26 cellular contexts compared by ENCODE assay signal in the genomic region with DNA sequence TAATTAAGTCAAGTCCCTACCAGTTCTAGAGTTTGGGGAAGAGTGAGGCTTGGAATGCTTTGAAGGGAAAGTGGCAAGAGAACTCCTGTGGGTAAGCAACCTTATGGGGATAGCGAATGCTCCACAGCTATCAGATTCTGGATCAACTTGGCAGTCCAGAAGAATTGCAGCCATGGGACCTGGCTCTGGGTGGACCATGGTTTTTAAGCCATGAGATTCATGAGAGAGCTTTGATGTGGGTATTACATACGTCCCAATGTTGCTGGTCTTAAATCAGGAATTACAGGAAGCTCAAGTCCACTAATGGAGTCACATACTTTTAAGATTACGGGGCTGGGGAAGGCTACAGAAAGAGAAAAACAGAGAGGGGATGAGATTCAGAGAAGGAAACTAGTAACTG.
"Had no signal": no experiment of that assay in that cellular context is flagged by ENCODE, and none has a peak within 500 bp of the region (broad histone marks: within the 10 kb centered on the region; RNA-seq: fewer than 3 reads in every experiment).

No MANE protein-coding gene starts in this region.

- ATAC-seq: esophagus mucosa; gastrocnemius medialis; left lobe of liver; mucosa of descending colon; natural killer cell treated with Interleukin-12 subunit alpha and Interleukin-12 subunit beta and Interleukin-15 and Interleukin-18, amount 100 ng/mL, for 72 hours; sciatic nerve; stimulated activated memory B cell treated with anti-CD40 and anti-IgM and Interleukin-4, amounts not matched to agents 10 μg/mL and 1 μg/mL and 100 μg/mL, for 72 hours; stimulated activated naive CD8-positive, alpha-beta T cell treated with anti-CD3 and anti-CD28 coated beads, Interleukin-15, Interleukin-2, amounts not matched to agents 100 U/mL and 50 U/mL, for 24 hours; upper lobe of right lung had no signal

- H3K27me3 ChIP-seq: colonic mucosa, gastrocnemius medialis, neural progenitor cell, spleen, testis, tibial artery, upper lobe of right lung, uterus had no signal

- H3K9me3 ChIP-seq: colonic mucosa, gastrocnemius medialis, mucosa of descending colon, spleen, testis, tibial artery, upper lobe of right lung, uterus had no signal

- H3K4me3 ChIP-seq: colonic mucosa, gastrocnemius medialis, mucosa of descending colon, neural progenitor cell, spleen, testis, tibial artery, upper lobe of right lung, uterus had no signal

- H3K79me2 ChIP-seq: parathyroid adenoma had no signal

- DNase-seq: colonic mucosa; effector CD8-positive, alpha-beta T cell; endodermal cell; foreskin fibroblast; gastrocnemius medialis; head of caudate nucleus; kidney; mesenchymal stem cell; mucosa of descending colon; naive B cell; spleen; stimulated activated CD4-positive, alpha-beta T cell treated with anti-CD3 and anti-CD28 coated beads, Interleukin-4, amount 100 ng/mL, for 4 hours; stimulated activated naive CD8-positive, alpha-beta T cell treated with anti-CD3 and anti-CD28 coated beads, Interleukin-15, Interleukin-2, amounts not matched to agents 100 U/mL and 50 U/mL, for 24 hours; substantia nigra; testis; tibial artery; upper lobe of right lung; uterus had no signal

- H3K4me1 ChIP-seq: colonic mucosa, gastrocnemius medialis, neural progenitor cell, parathyroid adenoma, spleen, testis, tibial artery, upper lobe of right lung, uterus had no signal

- H3K4me2 ChIP-seq: neural progenitor cell had no signal

- H3K27ac ChIP-seq: colonic mucosa, epithelial cell of prostate, gastrocnemius medialis, neural progenitor cell, parathyroid adenoma, spleen, testis, tibial artery, upper lobe of right lung, uterus had no signal

- H2AFZ ChIP-seq: neural progenitor cell, parathyroid adenoma had no signal

- H3K9ac ChIP-seq: neural progenitor cell, parathyroid adenoma had no signal

- H3K36me3 ChIP-seq: colonic mucosa, gastrocnemius medialis, neural progenitor cell, spleen, tibial artery, upper lobe of right lung, uterus had no signal
